In genomic region chr4:107616838-107617389, GRCh38 we compare ENCODE assay signal across 1 cellular context.
TF ChIP-seq lines count a peak whose summit lies in the region.

No MANE protein-coding gene starts in this region.

TF ChIP-seq in IMR-90, 13 proteins besides CTCF, POLR2A, EP300 and RAD21 (continued from another document):
- TF ChIP-seq ELK1 (IDR thresholded peaks at IDR 0.05; ENCODE audit: borderline replicate concordance, low read depth, low read length) (no peak), USF2 (IDR thresholded peaks at IDR 0.05; ENCODE audit: low read depth, low read length) (no peak), CEBPB (IDR thresholded peaks at IDR 0.05; ENCODE audit: low read depth, low read length) (no peak), RCOR1 (IDR thresholded peaks at IDR 0.05; ENCODE audit: insufficient replicate concordance, low read length) (no peak), BHLHE40 (IDR thresholded peaks at IDR 0.05; ENCODE audit: low read depth, low read length) (no peak), NFE2L2 (IDR thresholded peaks at IDR 0.05; ENCODE audit: low read depth, low read length) (no peak), MAZ (IDR thresholded peaks at IDR 0.05; ENCODE audit: borderline replicate concordance, low read depth, low read length) (no peak)
